Comparison of ENCODE assay signal across 11 cellular contexts in the genomic region with DNA sequence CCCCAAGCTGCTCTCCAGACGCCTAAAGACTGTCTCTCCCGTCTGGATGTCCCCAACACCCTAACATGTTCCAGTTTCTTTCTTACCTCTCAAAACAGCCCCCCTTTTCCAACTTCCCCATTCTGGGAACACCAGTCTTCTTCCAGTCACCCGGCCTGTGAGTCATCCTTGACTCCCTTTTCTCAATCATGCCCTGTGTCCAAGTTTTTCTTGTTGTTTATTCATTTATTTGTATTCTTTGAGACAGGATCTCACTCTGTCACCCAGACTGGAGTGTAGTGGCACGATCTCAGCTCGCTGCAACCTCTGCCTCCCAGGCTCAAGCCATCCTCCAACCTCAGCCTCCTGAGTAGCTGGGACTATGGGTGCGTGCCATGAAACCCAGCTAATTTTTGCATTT. TPM values are rescaled to one million over a fixed set of nuclear protein-coding genes. Genes with fewer than 3 reads are reported as not detected.
DNase-seq lines count a peak whose midpoint lies in the region; ATAC-seq and TF ChIP-seq lines count a peak whose summit lies in the region.
"Had no signal": no experiment of that assay in that cellular context is flagged by ENCODE, and none has a peak within 500 bp of the region (broad histone marks: within the 10 kb centered on the region; RNA-seq: fewer than 3 reads in every experiment).

No MANE protein-coding gene starts in this region.

- H3K36me3 Mint-ChIP-seq in mesothelial cell of epicardium = peaks cover 2% of the 10 kb centered on the region
- peaks cover 25% of the 10 kb centered on the region for H3K36me3 Mint-ChIP-seq in activated naive CD4-positive, alpha-beta T cell treated with anti-CD3 and anti-CD28 coated beads, Interleukin-2, amount 10 ng/mL, durations not matched to agents 7 days and 5 days

- no peaks in the 10 kb centered on the region for H3K9me3 Mint-ChIP-seq in mesothelial cell of epicardium
- H3K9me3 Mint-ChIP-seq in activated naive CD4-positive, alpha-beta T cell treated with anti-CD3 and anti-CD28 coated beads, Interleukin-2, amount 10 ng/mL, durations not matched to agents 7 days and 5 days = no peaks in the 10 kb centered on the region

- no peaks in the 10 kb centered on the region for H3K9me3 ChIP-seq in prostate gland
- H3K9me3 ChIP-seq: BE2C had no signal

- no peak overlapping the region for H3K27ac ChIP-seq in prostate gland

- no peak for TF ChIP-seq CTCF in choroid plexus epithelial cell (conservative IDR thresholded peaks at IDR 0.05; ENCODE audit: low read depth, low read length)
- TF ChIP-seq CTCF in mesothelial cell of epicardium (IDR thresholded peaks at IDR 0.05; ENCODE audit: unreplicated experiment) = no peak
- TF ChIP-seq CTCF in prostate gland (IDR thresholded peaks at IDR 0.05) = no peak

- H3K27ac Mint-ChIP-seq in mesothelial cell of epicardium = peak overlapping the region; percentile 8
- no peak overlapping the region for H3K27ac Mint-ChIP-seq in activated naive CD4-positive, alpha-beta T cell treated with anti-CD3 and anti-CD28 coated beads, Interleukin-2, amount 10 ng/mL, durations not matched to agents 7 days and 5 days
- H3K27ac Mint-ChIP-seq: activated CD8-positive, alpha-beta T cell treated with anti-CD3 and anti-CD28 coated beads, Interleukin-2, amount 10 ng/mL, durations not matched to agents 7 days and 5 days had no signal

- no peaks in the 10 kb centered on the region for H3K27me3 ChIP-seq in prostate gland (replicated peaks; ENCODE audit: insufficient read depth)

- in situ Hi-C loops in ACHN (cut with HindIII; ENCODE audit: low pct_ligation_motif_present, low pct_unique_long_range_greater_than_20kb, low sequenced_read_pairs) = no loop called here

- no peaks in the 10 kb centered on the region for H3K4me1 ChIP-seq in prostate gland (replicated peaks)
- H3K4me1 ChIP-seq: BE2C had no signal

- H3K4me3 Mint-ChIP-seq in mesothelial cell of epicardium = no peak overlapping the region
- no peak overlapping the region for H3K4me3 Mint-ChIP-seq in activated naive CD4-positive, alpha-beta T cell treated with anti-CD3 and anti-CD28 coated beads, Interleukin-2, amount 10 ng/mL, durations not matched to agents 7 days and 5 days
- H3K4me3 Mint-ChIP-seq: activated CD8-positive, alpha-beta T cell treated with anti-CD3 and anti-CD28 coated beads, Interleukin-2, amount 10 ng/mL, durations not matched to agents 7 days and 5 days had no signal

- WGBS in prostate gland = 85% methylated on average over 6 of the region's 6 CpGs

- no peak for TF ChIP-seq POLR2A in prostate gland (IDR thresholded peaks at IDR 0.05)

- no peaks in the 10 kb centered on the region for H3K36me3 ChIP-seq in prostate gland
- H3K36me3 ChIP-seq: BE2C had no signal

- no peak for ATAC-seq in HG02973 (IDR thresholded peaks at IDR 0.05; ENCODE audit: unreplicated experiment)
- ATAC-seq: activated CD8-positive, alpha-beta T cell treated with anti-CD3 and anti-CD28 coated beads, Interleukin-2, amount 10 ng/mL, durations not matched to agents 7 days and 5 days had no signal

- CTCF ChIA-PET in activated naive CD4-positive, alpha-beta T cell treated with anti-CD3 and anti-CD28 coated beads, Interleukin-2, amount 10 ng/mL, durations not matched to agents 7 days and 5 days (lab: Charles Lee) = interaction anchor here (0.5 kb wide), 1 partner anchor 22 kb away, joined by 3 read pairs; no protein-coding TSS in a partner anchor

- DNase-seq in ACHN (peak; percentile 62), Kasumi-1 (lab: John Stamatoyannopoulos, UW) (peak; percentile 57 to 61), choroid plexus epithelial cell (ENCODE audit: low read depth) (peak; percentile 4), mesothelial cell of epicardium (ENCODE audit: low spot score in 2 of 2, unreplicated experiment in 2 of 2) (no peak), middle frontal gyrus (ENCODE audit: extremely low spot score, low spot score) (no peak), prostate gland (ENCODE audit: low spot score) (no peak)
- no peak for DNase-seq in activated naive CD4-positive, alpha-beta T cell treated with anti-CD3 and anti-CD28 coated beads, Interleukin-2, amount 10 ng/mL, durations not matched to agents 7 days and 5 days
- DNase-seq: activated CD8-positive, alpha-beta T cell treated with anti-CD3 and anti-CD28 coated beads, Interleukin-2, amount 10 ng/mL, durations not matched to agents 7 days and 5 days; BE2C; NCI-H1105 had no signal

- H3K27me3 Mint-ChIP-seq in mesothelial cell of epicardium (ENCODE audit: low read depth) = no peaks in the 10 kb centered on the region
- H3K27me3 Mint-ChIP-seq in activated naive CD4-positive, alpha-beta T cell treated with anti-CD3 and anti-CD28 coated beads, Interleukin-2, amount 10 ng/mL, durations not matched to agents 7 days and 5 days = no peaks in the 10 kb centered on the region

- intact Hi-C loops in prostate gland (cut with DNase I) = no loop called here

- peaks cover 7% of the 10 kb centered on the region for H3K4me1 Mint-ChIP-seq in mesothelial cell of epicardium
- peaks cover 19% of the 10 kb centered on the region for H3K4me1 Mint-ChIP-seq in activated naive CD4-positive, alpha-beta T cell treated with anti-CD3 and anti-CD28 coated beads, Interleukin-2, amount 10 ng/mL, durations not matched to agents 7 days and 5 days

- H3K4me3 ChIP-seq in choroid plexus epithelial cell (ENCODE audit: low read depth, low read length) = no peak overlapping the region
- H3K4me3 ChIP-seq in prostate gland = no peak overlapping the region

RNA-seq across cellular contexts. Expression of a gene that starts 15.6 kb away (rescaled TPM):
- total RNA-seq in mesothelial cell of epicardium (4.7 to 6.1 TPM (median 5.1 TPM) in 3 replicates), prostate gland (1 to 10 TPM; 4.7 to 6.8 TPM)

Comparison
In these comparisons a context has a peak if more than half of its experiments do, and no peak if none do; other contexts are left out.
1. DNase-seq: peak in ACHN (single experiment), Kasumi-1 (2 of 2) and choroid plexus epithelial cell (single experiment); none in mesothelial cell of epicardium (0 of 2), middle frontal gyrus (single experiment), activated naive CD4-positive, alpha-beta T cell treated with anti-CD3 and anti-CD28 coated beads, Interleukin-2, amount 10 ng/mL, durations not matched to agents 7 days and 5 days (single experiment) and prostate gland (single experiment).